Comparison of ENCODE assay signal across 1 cellular context in the genomic region with DNA sequence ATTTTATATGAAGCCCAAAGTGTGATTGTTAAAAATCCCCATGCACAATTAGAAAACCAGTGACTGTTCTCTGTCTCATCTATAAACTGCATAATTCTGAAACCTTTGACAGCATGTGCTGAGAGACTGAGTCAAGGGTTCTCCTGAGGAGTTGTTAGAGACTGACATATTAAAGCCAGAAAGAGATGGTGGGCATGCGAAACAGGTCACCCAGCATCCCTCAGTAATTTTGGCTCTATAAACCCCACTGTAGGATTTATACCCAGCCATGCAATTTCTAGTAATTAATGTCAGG.
TF ChIP-seq lines count a peak whose summit lies in the region.

No MANE protein-coding gene starts in this region.

TF ChIP-seq in GM23338, 12 proteins besides CTCF, POLR2A, EP300 and RAD21 (continued from another document):
- TF ChIP-seq, protein P1, sequence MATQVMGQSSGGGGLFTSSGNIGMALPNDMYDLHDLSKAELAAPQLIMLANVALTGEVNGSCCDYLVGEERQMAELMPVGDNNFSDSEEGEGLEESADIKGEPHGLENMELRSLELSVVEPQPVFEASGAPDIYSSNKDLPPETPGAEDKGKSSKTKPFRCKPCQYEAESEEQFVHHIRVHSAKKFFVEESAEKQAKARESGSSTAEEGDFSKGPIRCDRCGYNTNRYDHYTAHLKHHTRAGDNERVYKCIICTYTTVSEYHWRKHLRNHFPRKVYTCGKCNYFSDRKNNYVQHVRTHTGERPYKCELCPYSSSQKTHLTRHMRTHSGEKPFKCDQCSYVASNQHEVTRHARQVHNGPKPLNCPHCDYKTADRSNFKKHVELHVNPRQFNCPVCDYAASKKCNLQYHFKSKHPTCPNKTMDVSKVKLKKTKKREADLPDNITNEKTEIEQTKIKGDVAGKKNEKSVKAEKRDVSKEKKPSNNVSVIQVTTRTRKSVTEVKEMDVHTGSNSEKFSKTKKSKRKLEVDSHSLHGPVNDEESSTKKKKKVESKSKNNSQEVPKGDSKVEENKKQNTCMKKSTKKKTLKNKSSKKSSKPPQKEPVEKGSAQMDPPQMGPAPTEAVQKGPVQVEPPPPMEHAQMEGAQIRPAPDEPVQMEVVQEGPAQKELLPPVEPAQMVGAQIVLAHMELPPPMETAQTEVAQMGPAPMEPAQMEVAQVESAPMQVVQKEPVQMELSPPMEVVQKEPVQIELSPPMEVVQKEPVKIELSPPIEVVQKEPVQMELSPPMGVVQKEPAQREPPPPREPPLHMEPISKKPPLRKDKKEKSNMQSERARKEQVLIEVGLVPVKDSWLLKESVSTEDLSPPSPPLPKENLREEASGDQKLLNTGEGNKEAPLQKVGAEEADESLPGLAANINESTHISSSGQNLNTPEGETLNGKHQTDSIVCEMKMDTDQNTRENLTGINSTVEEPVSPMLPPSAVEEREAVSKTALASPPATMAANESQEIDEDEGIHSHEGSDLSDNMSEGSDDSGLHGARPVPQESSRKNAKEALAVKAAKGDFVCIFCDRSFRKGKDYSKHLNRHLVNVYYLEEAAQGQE (IDR thresholded peaks at IDR 0.05; ENCODE audit: unreplicated experiment): no peak
- TF ChIP-seq, protein P2, sequence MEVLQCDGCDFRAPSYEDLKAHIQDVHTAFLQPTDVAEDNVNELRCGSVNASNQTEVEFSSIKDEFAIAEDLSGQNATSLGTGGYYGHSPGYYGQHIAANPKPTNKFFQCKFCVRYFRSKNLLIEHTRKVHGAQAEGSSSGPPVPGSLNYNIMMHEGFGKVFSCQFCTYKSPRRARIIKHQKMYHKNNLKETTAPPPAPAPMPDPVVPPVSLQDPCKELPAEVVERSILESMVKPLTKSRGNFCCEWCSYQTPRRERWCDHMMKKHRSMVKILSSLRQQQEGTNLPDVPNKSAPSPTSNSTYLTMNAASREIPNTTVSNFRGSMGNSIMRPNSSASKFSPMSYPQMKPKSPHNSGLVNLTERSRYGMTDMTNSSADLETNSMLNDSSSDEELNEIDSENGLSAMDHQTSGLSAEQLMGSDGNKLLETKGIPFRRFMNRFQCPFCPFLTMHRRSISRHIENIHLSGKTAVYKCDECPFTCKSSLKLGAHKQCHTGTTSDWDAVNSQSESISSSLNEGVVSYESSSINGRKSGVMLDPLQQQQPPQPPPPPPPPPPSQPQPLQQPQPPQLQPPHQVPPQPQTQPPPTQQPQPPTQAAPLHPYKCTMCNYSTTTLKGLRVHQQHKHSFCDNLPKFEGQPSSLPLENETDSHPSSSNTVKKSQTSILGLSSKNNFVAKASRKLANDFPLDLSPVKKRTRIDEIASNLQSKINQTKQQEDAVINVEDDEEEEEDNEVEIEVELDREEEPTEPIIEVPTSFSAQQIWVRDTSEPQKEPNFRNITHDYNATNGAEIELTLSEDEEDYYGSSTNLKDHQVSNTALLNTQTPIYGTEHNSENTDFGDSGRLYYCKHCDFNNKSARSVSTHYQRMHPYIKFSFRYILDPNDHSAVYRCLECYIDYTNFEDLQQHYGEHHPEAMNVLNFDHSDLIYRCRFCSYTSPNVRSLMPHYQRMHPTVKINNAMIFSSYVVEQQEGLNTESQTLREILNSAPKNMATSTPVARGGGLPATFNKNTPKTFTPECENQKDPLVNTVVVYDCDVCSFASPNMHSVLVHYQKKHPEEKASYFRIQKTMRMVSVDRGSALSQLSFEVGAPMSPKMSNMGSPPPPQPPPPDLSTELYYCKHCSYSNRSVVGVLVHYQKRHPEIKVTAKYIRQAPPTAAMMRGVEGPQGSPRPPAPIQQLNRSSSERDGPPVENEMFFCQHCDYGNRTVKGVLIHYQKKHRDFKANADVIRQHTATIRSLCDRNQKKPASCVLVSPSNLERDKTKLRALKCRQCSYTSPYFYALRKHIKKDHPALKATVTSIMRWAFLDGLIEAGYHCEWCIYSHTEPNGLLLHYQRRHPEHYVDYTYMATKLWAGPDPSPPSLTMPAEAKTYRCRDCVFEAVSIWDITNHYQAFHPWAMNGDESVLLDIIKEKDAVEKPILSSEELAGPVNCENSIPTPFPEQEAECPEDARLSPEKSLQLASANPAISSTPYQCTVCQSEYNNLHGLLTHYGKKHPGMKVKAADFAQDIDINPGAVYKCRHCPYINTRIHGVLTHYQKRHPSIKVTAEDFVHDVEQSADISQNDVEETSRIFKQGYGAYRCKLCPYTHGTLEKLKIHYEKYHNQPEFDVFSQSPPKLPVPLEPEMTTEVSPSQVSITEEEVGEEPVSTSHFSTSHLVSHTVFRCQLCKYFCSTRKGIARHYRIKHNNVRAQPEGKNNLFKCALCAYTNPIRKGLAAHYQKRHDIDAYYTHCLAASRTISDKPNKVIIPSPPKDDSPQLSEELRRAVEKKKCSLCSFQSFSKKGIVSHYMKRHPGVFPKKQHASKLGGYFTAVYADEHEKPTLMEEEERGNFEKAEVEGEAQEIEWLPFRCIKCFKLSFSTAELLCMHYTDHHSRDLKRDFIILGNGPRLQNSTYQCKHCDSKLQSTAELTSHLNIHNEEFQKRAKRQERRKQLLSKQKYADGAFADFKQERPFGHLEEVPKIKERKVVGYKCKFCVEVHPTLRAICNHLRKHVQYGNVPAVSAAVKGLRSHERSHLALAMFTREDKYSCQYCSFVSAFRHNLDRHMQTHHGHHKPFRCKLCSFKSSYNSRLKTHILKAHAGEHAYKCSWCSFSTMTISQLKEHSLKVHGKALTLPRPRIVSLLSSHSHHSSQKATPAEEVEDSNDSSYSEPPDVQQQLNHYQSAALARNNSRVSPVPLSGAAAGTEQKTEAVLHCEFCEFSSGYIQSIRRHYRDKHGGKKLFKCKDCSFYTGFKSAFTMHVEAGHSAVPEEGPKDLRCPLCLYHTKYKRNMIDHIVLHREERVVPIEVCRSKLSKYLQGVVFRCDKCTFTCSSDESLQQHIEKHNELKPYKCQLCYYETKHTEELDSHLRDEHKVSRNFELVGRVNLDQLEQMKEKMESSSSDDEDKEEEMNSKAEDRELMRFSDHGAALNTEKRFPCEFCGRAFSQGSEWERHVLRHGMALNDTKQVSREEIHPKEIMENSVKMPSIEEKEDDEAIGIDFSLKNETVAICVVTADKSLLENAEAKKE (CRISPR knock-in tag; IDR thresholded peaks at IDR 0.05): no peak
- TF ChIP-seq JUNB (IDR thresholded peaks at IDR 0.05; ENCODE audit: unreplicated experiment) (no peak), POLR2AphosphoS5 (IDR thresholded peaks at IDR 0.05; ENCODE audit: low read depth) (no peak), NANOG (IDR thresholded peaks at IDR 0.05; ENCODE audit: borderline replicate concordance) (no peak), ZNF114 (CRISPR knock-in tag; IDR thresholded peaks at IDR 0.05) (no peak), EZH2 (IDR thresholded peaks at IDR 0.05; ENCODE audit: low read depth, unreplicated experiment) (no peak), ZNF331 (CRISPR knock-in tag; IDR thresholded peaks at IDR 0.05; ENCODE audit: low read depth) (no peak), EZH2phosphoT487 (IDR thresholded peaks at IDR 0.05; ENCODE audit: unreplicated experiment) (no peak)
- TF ChIP-seq, protein P3, sequence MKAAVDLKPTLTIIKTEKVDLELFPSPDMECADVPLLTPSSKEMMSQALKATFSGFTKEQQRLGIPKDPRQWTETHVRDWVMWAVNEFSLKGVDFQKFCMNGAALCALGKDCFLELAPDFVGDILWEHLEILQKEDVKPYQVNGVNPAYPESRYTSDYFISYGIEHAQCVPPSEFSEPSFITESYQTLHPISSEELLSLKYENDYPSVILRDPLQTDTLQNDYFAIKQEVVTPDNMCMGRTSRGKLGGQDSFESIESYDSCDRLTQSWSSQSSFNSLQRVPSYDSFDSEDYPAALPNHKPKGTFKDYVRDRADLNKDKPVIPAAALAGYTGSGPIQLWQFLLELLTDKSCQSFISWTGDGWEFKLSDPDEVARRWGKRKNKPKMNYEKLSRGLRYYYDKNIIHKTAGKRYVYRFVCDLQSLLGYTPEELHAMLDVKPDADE (IDR thresholded peaks at IDR 0.05): no peak
